Comparison of ENCODE assay signal across 17 cellular contexts in the genomic region with DNA sequence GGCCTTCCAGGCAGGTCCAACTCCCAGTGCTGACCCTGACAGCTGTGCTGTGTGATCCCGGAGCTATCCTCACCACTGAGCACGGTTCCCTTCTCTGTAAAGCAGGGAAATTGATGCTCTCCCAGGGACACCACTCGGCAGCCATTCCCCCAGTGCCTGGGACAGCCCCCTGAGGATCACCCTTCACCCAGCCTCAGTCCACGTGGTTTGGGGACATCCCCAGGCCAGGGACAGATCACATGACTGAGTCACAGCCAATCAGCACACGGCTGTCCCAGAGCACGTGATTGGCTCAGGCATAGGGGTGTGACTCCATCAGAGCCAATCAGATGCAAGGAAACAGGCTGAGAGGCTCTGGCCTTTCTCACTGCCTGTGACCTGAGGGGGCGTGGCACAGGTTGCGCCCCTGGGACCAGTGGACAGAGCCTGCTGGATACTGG.
A peak's percentile ranks its signal among the peaks of the same experiment; 100 is the strongest.
DNase-seq lines count a peak whose midpoint lies in the region; ATAC-seq and TF ChIP-seq lines count a peak whose summit lies in the region.
"Had no signal": no experiment of that assay in that cellular context is flagged by ENCODE, and none has a peak within 500 bp of the region (broad histone marks: within the 10 kb centered on the region; RNA-seq: fewer than 3 reads in every experiment).

No MANE protein-coding gene starts in this region.

- H3K27ac ChIP-seq in WERI-Rb-1, result no peak overlapping the region
- H3K27ac ChIP-seq: gastroesophageal sphincter, prostate gland, SK-N-MC had no signal

- H3K9me3 ChIP-seq in WERI-Rb-1 (ENCODE audit: severe bottlenecking), result no peaks in the 10 kb centered on the region
- H3K9me3 ChIP-seq: gastroesophageal sphincter, prostate gland had no signal

- DNase-seq in activated naive CD4-positive, alpha-beta T cell treated with anti-CD3 and anti-CD28 coated beads, Interleukin-2, amount 50 U/mL, for 72 hours (ENCODE audit: low spot score in 2 of 2), result no peak
- no peak for DNase-seq in activated naive CD4-positive, alpha-beta T cell treated with anti-CD3 and anti-CD28 coated beads, Interleukin-2, amount 50 U/mL, for 16 hours
- DNase-seq in WERI-Rb-1 (peak; percentile 28), NCI-H1436 (lab: John Stamatoyannopoulos, UW) (no peak)
- DNase-seq in stimulated activated naive CD8-positive, alpha-beta T cell treated with anti-CD3 and anti-CD28 coated beads, Interleukin-15, amount 100 ng/mL, for 72 hours, result peak in 1 of 2 donors; percentile 21
- DNase-seq: activated CD4-positive, alpha-beta T cell treated with anti-CD3 and anti-CD28 coated beads, Interleukin-2, amount 50 U/mL, for 1 hour; DMS79; effector memory CD8-positive, alpha-beta T cell; HCEC 1CT; NCI-H1436 treated with DMSO at 0.1 percent for 48 hours had no signal

- no peaks in the 10 kb centered on the region for H3K9me3 Mint-ChIP-seq in activated naive CD4-positive, alpha-beta T cell treated with anti-CD3 and anti-CD28 coated beads, Interleukin-2, amount 50 U/mL, for 72 hours
- no peaks in the 10 kb centered on the region for H3K9me3 Mint-ChIP-seq in stimulated activated naive CD8-positive, alpha-beta T cell treated with anti-CD3 and anti-CD28 coated beads, Interleukin-15, amount 100 ng/mL, for 72 hours
- H3K9me3 Mint-ChIP-seq: effector memory CD8-positive, alpha-beta T cell had no signal

- no peak overlapping the region for H3K4me3 ChIP-seq in WERI-Rb-1 (ENCODE audit: low read depth, low read length)
- H3K4me3 ChIP-seq: gastroesophageal sphincter, prostate gland, SK-N-MC had no signal

- H3K36me3 Mint-ChIP-seq in activated naive CD4-positive, alpha-beta T cell treated with anti-CD3 and anti-CD28 coated beads, Interleukin-2, amount 50 U/mL, for 72 hours, result no peaks in the 10 kb centered on the region

- H3K4me3 Mint-ChIP-seq in stimulated activated naive CD8-positive, alpha-beta T cell treated with anti-CD3 and anti-CD28 coated beads, Interleukin-15, amount 100 ng/mL, for 72 hours, result no peak overlapping the region
- H3K4me3 Mint-ChIP-seq: B cell; effector memory CD8-positive, alpha-beta T cell had no signal

- ATAC-seq in activated naive CD4-positive, alpha-beta T cell treated with anti-CD3 and anti-CD28 coated beads, Interleukin-2, amount 50 U/mL, for 72 hours, result peak; percentile 67 to 94
- ATAC-seq in HG02759 (IDR thresholded peaks at IDR 0.05; ENCODE audit: unreplicated experiment), result peak; percentile 61
- ATAC-seq in stimulated activated naive CD8-positive, alpha-beta T cell treated with anti-CD3 and anti-CD28 coated beads, Interleukin-15, amount 100 ng/mL, for 72 hours, result peak; percentile 47
- ATAC-seq in GM21381 (IDR thresholded peaks at IDR 0.05; ENCODE audit: unreplicated experiment), result no peak
- ATAC-seq in GM21619 (IDR thresholded peaks at IDR 0.05; ENCODE audit: unreplicated experiment), result no peak
- ATAC-seq: effector memory CD8-positive, alpha-beta T cell; gastroesophageal sphincter had no signal

- H3K36me3 ChIP-seq in WERI-Rb-1, result no peaks in the 10 kb centered on the region
- H3K36me3 ChIP-seq: gastroesophageal sphincter, prostate gland had no signal

- H3K4me1 Mint-ChIP-seq in stimulated activated naive CD8-positive, alpha-beta T cell treated with anti-CD3 and anti-CD28 coated beads, Interleukin-15, amount 100 ng/mL, for 72 hours, result no peaks in the 10 kb centered on the region
- H3K4me1 Mint-ChIP-seq: B cell had no signal

- no peak overlapping the region for H3K27ac Mint-ChIP-seq in activated naive CD4-positive, alpha-beta T cell treated with anti-CD3 and anti-CD28 coated beads, Interleukin-2, amount 50 U/mL, for 72 hours
- H3K27ac Mint-ChIP-seq in stimulated activated naive CD8-positive, alpha-beta T cell treated with anti-CD3 and anti-CD28 coated beads, Interleukin-15, amount 100 ng/mL, for 72 hours, result no peak overlapping the region
- H3K27ac Mint-ChIP-seq: B cell; effector memory CD8-positive, alpha-beta T cell had no signal

- H3K27me3 ChIP-seq in WERI-Rb-1 (ENCODE audit: insufficient read depth, low read depth, severe bottlenecking), result no peaks in the 10 kb centered on the region

- TF ChIP-seq CTCF in WERI-Rb-1 (IDR thresholded peaks at IDR 0.05; ENCODE audit: low read depth, low read length), result no peak

- no peaks in the 10 kb centered on the region for H3K27me3 Mint-ChIP-seq in stimulated activated naive CD8-positive, alpha-beta T cell treated with anti-CD3 and anti-CD28 coated beads, Interleukin-15, amount 100 ng/mL, for 72 hours

Comparison
In these comparisons a context has a peak if more than half of its experiments do, and no peak if none do; other contexts are left out.
1. ATAC-seq: peak in activated naive CD4-positive, alpha-beta T cell treated with anti-CD3 and anti-CD28 coated beads, Interleukin-2, amount 50 U/mL, for 72 hours (2 of 2), HG02759 (single experiment) and stimulated activated naive CD8-positive, alpha-beta T cell treated with anti-CD3 and anti-CD28 coated beads, Interleukin-15, amount 100 ng/mL, for 72 hours (single experiment); none in GM21381 (single experiment) and GM21619 (single experiment).